1 cellular context compared by ENCODE assay signal in the genomic region with DNA sequence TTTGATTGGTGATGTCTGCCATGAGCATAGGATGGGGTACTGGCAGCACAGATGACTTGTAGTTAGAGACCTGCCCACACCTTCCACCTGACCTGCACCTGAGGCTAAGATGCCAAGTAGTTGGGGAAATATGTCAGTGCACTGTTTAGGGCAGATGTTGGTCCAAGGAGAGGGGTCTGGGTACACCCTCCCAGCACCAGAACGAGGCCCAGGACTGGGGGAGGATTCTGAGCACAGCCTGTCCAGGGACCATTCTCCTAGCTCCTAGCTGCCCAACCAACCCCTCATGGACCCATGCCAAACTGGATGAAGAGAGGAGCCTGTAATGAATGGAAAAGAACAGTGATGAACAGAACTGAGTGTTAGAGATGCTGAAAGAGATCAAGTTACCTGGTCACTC.
TF ChIP-seq lines count a peak whose summit lies in the region.

No MANE protein-coding gene starts in this region.

TF ChIP-seq in H1, 55 proteins besides CTCF, POLR2A, EP300 and RAD21:
- TF ChIP-seq RFX5 (IDR thresholded peaks at IDR 0.05; ENCODE audit: borderline replicate concordance, low read depth, low read length) (no peak), POLR2AphosphoS5 (IDR thresholded peaks at IDR 0.05; ENCODE audit: low read depth, low read length) (no peak), HDAC6 (IDR thresholded peaks at IDR 0.05; ENCODE audit: low read depth, low read length) (no peak), KDM1A (IDR thresholded peaks at IDR 0.05; ENCODE audit: borderline replicate concordance, low read length) (no peak), SAP30 (IDR thresholded peaks at IDR 0.05; ENCODE audit: insufficient read depth, insufficient replicate concordance, low read length) (no peak), PHF8 (conservative IDR thresholded peaks at IDR 0.05; ENCODE audit: low read depth, low read length) (no peak), TBP (IDR thresholded peaks at IDR 0.05; ENCODE audit: low read depth, low read length) (no peak), RXRA (IDR thresholded peaks at IDR 0.05; ENCODE audit: insufficient read depth, low read depth, low read length) (no peak), YY1 (IDR thresholded peaks at IDR 0.05; ENCODE audit: low read depth, low read length) (no peak), TAF1 (IDR thresholded peaks at IDR 0.05; ENCODE audit: low read depth, low read length) (no peak), SIRT6 (IDR thresholded peaks at IDR 0.05; ENCODE audit: low read length) (no peak), NANOG (IDR thresholded peaks at IDR 0.05; ENCODE audit: insufficient read depth, low read depth, low read length, poor library complexity, severe bottlenecking) (no peak), GTF2F1 (IDR thresholded peaks at IDR 0.05; ENCODE audit: borderline replicate concordance, low read depth, low read length) (no peak)
- TF ChIP-seq, protein P1, sequence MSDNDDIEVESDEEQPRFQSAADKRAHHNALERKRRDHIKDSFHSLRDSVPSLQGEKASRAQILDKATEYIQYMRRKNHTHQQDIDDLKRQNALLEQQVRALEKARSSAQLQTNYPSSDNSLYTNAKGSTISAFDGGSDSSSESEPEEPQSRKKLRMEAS (IDR thresholded peaks at IDR 0.05): no peak
